26 cellular contexts compared by ENCODE assay signal in the genomic region with DNA sequence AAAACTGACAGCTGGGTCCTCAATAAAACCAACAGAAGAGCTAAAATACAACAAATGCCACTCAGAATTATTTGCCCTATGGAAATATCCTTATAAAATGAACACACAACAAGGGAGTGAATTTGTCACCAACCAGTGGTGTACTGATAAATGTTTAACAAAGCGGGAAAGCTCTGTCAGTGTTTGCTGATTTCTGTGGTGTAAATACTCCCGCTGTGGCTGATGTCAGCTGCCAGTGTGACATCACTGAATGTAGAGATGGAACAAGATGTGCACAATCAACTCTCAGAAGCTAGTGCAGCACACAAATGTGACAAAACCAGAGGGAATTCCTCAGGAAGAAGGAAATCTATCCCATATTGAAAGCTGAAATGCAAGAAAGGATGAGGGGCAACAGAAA.
"Had no signal": no experiment of that assay in that cellular context is flagged by ENCODE, and none has a peak within 500 bp of the region (broad histone marks: within the 10 kb centered on the region; RNA-seq: fewer than 3 reads in every experiment).

No MANE protein-coding gene starts in this region.

- H3K27ac ChIP-seq: adrenal gland, body of pancreas, colonic mucosa, gastrocnemius medialis, neutrophil, right lobe of liver, uterus had no signal

- H3K27me3 Mint-ChIP-seq: activated naive CD8-positive, alpha-beta T cell treated with anti-CD3 and anti-CD28 coated beads for 36 hours; naive B cell; stimulated activated naive CD8-positive, alpha-beta T cell treated with anti-CD3 and anti-CD28 coated beads, Interleukin-15, amount 100 ng/mL, for 72 hours had no signal

- ATAC-seq: body of pancreas; gastrocnemius medialis; left colon; stimulated activated naive CD8-positive, alpha-beta T cell treated with anti-CD3 and anti-CD28 coated beads, Interleukin-15, amount 100 ng/mL, for 72 hours had no signal

- DNase-seq: activated CD4-positive, alpha-beta T cell treated with anti-CD3 and anti-CD28 coated beads for 1 hour; activated CD4-positive, alpha-beta T cell treated with anti-CD3 and anti-CD28 coated beads, Interleukin-2, amount 50 U/mL, for 1 hour; activated CD8-positive, alpha-beta memory T cell treated with anti-CD3 and anti-CD28 coated beads for 24 hours; activated effector memory CD4-positive, alpha-beta T cell treated with anti-CD3 and anti-CD28 coated beads, Interleukin-2, amount 50 U/mL, for 16 hours; activated naive CD4-positive, alpha-beta T cell treated with anti-CD3 and anti-CD28 coated beads for 36 hours; activated naive CD8-positive, alpha-beta T cell treated with anti-CD3 and anti-CD28 coated beads for 36 hours; adrenal gland; aorta; body of pancreas; cerebellar nuclear complex; colonic mucosa; effector memory CD4-positive, alpha-beta T cell; gastrocnemius medialis; hippocampal formation; left colon; mammary epithelial cell; naive B cell; nephron progenitor cell; right lobe of liver; stimulated activated CD4-positive, alpha-beta T cell treated with anti-CD3 and anti-CD28 coated beads, Interleukin-2, amount 100 ng/mL, for 48 hours; stimulated activated naive CD8-positive, alpha-beta T cell treated with anti-CD3 and anti-CD28 coated beads, Interleukin-15, amount 100 ng/mL, for 72 hours; substantia nigra; uterus had no signal

- H3K36me3 Mint-ChIP-seq: naive B cell, type B pancreatic cell had no signal

- H3K27ac Mint-ChIP-seq: activated naive CD4-positive, alpha-beta T cell treated with anti-CD3 and anti-CD28 coated beads for 36 hours; activated naive CD8-positive, alpha-beta T cell treated with anti-CD3 and anti-CD28 coated beads for 36 hours; naive B cell; nephron progenitor cell; stimulated activated naive CD8-positive, alpha-beta T cell treated with anti-CD3 and anti-CD28 coated beads, Interleukin-15, amount 100 ng/mL, for 72 hours; type B pancreatic cell had no signal

- H3K4me3 Mint-ChIP-seq: activated naive CD4-positive, alpha-beta T cell treated with anti-CD3 and anti-CD28 coated beads for 36 hours; activated naive CD8-positive, alpha-beta T cell treated with anti-CD3 and anti-CD28 coated beads for 36 hours; naive B cell; nephron progenitor cell; stimulated activated naive CD8-positive, alpha-beta T cell treated with anti-CD3 and anti-CD28 coated beads, Interleukin-15, amount 100 ng/mL, for 72 hours; type B pancreatic cell had no signal

- H3K9me3 Mint-ChIP-seq: activated naive CD4-positive, alpha-beta T cell treated with anti-CD3 and anti-CD28 coated beads for 36 hours; activated naive CD8-positive, alpha-beta T cell treated with anti-CD3 and anti-CD28 coated beads for 36 hours; naive B cell; type B pancreatic cell had no signal

- FAIRE-seq: keratinocyte had no signal
